ENCODE assay signal across 2 cellular contexts in the genomic region with DNA sequence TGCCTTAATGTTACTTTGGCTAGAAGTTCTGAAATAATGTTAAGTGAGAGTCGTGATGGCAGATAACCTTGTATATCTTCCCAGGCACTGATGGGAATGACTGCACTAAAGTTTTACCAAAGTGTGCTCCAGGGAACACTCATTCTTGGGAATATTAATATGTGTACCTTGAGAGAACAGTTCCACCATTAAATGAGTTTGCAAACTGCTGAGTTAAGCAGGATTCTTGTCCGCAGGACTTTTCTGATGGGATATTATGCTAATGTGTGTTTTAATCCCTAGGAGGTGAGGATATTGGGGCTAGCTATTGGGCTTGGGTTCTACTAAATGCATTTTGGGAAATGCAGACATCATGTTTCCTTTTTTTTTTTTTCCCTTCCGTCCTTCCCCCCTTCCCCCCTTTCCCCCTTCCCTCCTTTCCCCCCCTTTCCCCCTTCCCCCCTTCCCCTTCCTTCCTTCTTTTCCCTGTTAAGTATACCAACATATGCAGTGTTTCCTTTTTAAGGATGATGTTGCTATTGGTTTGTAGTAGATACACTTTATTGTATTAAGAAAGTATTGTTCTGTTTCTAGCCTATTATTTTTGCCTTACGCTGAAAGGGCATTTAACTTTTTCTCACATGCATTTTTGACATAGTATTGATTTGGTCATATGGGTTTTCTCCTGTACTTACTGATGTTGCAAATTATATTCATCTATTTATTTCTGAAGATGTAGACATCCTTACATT.
TF ChIP-seq lines count a peak whose summit lies in the region.

No MANE protein-coding gene starts in this region.

TF ChIP-seq in A549, 52 proteins besides CTCF, POLR2A, EP300 and RAD21:
- TF ChIP-seq MAFK (IDR thresholded peaks at IDR 0.05; ENCODE audit: partially characterized antibody) = peak; percentile 79
- no peak for TF ChIP-seq KDM5A (IDR thresholded peaks at IDR 0.05)

TF ChIP-seq in K562, 482 proteins besides CTCF, POLR2A, EP300 and RAD21:
- TF ChIP-seq C11orf30 (IDR thresholded peaks at IDR 0.05; ENCODE audit: low read depth) (peak; percentile 50; the same call in 1 of the 2 replicates), MAFG (tag; conservative IDR thresholded peaks at IDR 0.05) (0 out of 2 replicates have a peak, but pooled peaks have one; percentile 36), TCF3 (CRISPR knock-in tag; IDR thresholded peaks at IDR 0.05) (no peak), STAG1 (CRISPR knock-in tag; IDR thresholded peaks at IDR 0.05; ENCODE audit: borderline replicate concordance) (no peak), FOXK1 (CRISPR knock-in tag; IDR thresholded peaks at IDR 0.05; ENCODE audit: borderline replicate concordance) (no peak), MTA1 (IDR thresholded peaks at IDR 0.05; ENCODE audit: borderline replicate concordance) (no peak), HOXB6 (CRISPR knock-in tag; IDR thresholded peaks at IDR 0.05; ENCODE audit: borderline replicate concordance) (no peak), HNRNPK (IDR thresholded peaks at IDR 0.05; ENCODE audit: low read depth, low read length, poor library complexity, severe bottlenecking) (peak; percentile 87), MAFF (IDR thresholded peaks at IDR 0.05; ENCODE audit: low read length) (peak; percentile 61), MAFK (IDR thresholded peaks at IDR 0.05; ENCODE audit: low read length) (peak; percentile 51; the same call in 1 of the 2 replicates), ZNF316 (IDR thresholded peaks at IDR 0.05) (peak; percentile 77)
